16 cellular contexts compared by ENCODE assay signal in the genomic region with DNA sequence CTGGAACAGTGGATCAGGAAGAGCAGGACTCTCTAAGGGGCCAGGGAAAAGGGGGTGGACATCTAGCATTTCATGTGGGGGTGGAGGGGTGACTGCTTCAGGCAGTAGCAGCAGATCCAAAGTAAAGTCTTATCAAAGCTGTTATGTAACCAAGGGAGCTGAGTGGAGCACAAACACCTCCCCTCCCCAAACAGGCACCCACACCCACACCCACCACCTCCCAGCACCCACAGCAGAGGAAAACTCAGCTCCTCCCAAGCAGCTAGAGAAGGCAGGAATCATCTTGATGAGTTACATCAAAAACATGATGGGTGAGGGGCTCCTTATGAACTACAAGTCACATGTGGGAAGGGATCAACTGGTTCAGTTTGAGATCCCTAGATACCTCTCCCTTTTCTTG. TPM values are rescaled to one million over a fixed set of nuclear protein-coding genes. Genes with fewer than 3 reads are reported as not detected.
DNase-seq lines count a peak whose midpoint lies in the region; ATAC-seq and TF ChIP-seq lines count a peak whose summit lies in the region.
"Had no signal": no experiment of that assay in that cellular context is flagged by ENCODE, and none has a peak within 500 bp of the region (broad histone marks: within the 10 kb centered on the region; RNA-seq: fewer than 3 reads in every experiment).

No MANE protein-coding gene starts in this region.

- TF ChIP-seq CTCF in left ventricle myocardium inferior (IDR thresholded peaks at IDR 0.05; ENCODE audit: borderline replicate concordance) (no peak), glutamatergic neuron (IDR thresholded peaks at IDR 0.05; ENCODE audit: partially characterized antibody, unreplicated experiment) (no peak), Peyer's patch (IDR thresholded peaks at IDR 0.05) (no peak)

- H3K4me3 ChIP-seq in left ventricle myocardium inferior, result no peak overlapping the region
- no peak overlapping the region for H3K4me3 ChIP-seq in Peyer's patch

- ATAC-seq in effector memory CD8-positive, alpha-beta T cell (replicated peaks), result no peak

- peak overlapping the region; percentile 71 for H3K27ac Mint-ChIP-seq in glutamatergic neuron (ENCODE audit: unreplicated experiment)
- H3K27ac Mint-ChIP-seq in effector memory CD8-positive, alpha-beta T cell, result no peak overlapping the region
- H3K27ac Mint-ChIP-seq: B cell; CD4-positive, alpha-beta T cell had no signal

- no peak for TF ChIP-seq POLR2A in Peyer's patch (IDR thresholded peaks at IDR 0.05)

- H3K27ac ChIP-seq in left ventricle myocardium inferior (replicated peaks) (no peak overlapping the region), cingulate gyrus (ENCODE audit: low read depth, low read length) (peak overlapping the region; percentile 7), temporal lobe (ENCODE audit: low read depth, low read length) (peak overlapping the region; percentile 59), Peyer's patch (no peak overlapping the region)
- H3K27ac ChIP-seq: HL-60 had no signal

- H3K36me3 ChIP-seq in left ventricle myocardium inferior (no peaks in the 10 kb centered on the region), Peyer's patch (no peaks in the 10 kb centered on the region)

- intact Hi-C loops in cardiac septum (cut with DNase I) (no loop called here), left ventricle myocardium inferior (cut with micrococcal nuclease) (no loop called here)

- H3K4me3 Mint-ChIP-seq in glutamatergic neuron (ENCODE audit: unreplicated experiment), result peak overlapping the region; percentile 48
- H3K4me3 Mint-ChIP-seq in effector memory CD8-positive, alpha-beta T cell, result no peak overlapping the region
- H3K4me3 Mint-ChIP-seq: B cell; CD4-positive, alpha-beta T cell had no signal

- H3K9me3 ChIP-seq in left ventricle myocardium inferior (replicated peaks) (no peaks in the 10 kb centered on the region), Peyer's patch (no peaks in the 10 kb centered on the region)

- no peaks in the 10 kb centered on the region for H3K36me3 Mint-ChIP-seq in glutamatergic neuron (ENCODE audit: unreplicated experiment)
- no peaks in the 10 kb centered on the region for H3K36me3 Mint-ChIP-seq in effector memory CD8-positive, alpha-beta T cell (ENCODE audit: insufficient read depth)

- H3K4me1 Mint-ChIP-seq in glutamatergic neuron (ENCODE audit: low read depth, unreplicated experiment), result peaks cover 32% of the 10 kb centered on the region
- peaks cover 2 to 7% of the 10 kb centered on the region in 2 donors for H3K4me1 Mint-ChIP-seq in effector memory CD8-positive, alpha-beta T cell (ENCODE audit: low read depth in 2 of 2)

- no peaks in the 10 kb centered on the region for H3K9me3 Mint-ChIP-seq in glutamatergic neuron (ENCODE audit: unreplicated experiment)
- no peaks in the 10 kb centered on the region for H3K9me3 Mint-ChIP-seq in effector memory CD8-positive, alpha-beta T cell
- H3K9me3 Mint-ChIP-seq: CD4-positive, alpha-beta T cell had no signal

- H3K4me1 ChIP-seq in left ventricle myocardium inferior, result peaks cover 9% of the 10 kb centered on the region
- H3K4me1 ChIP-seq in Peyer's patch, result no peaks in the 10 kb centered on the region

- H3K27me3 Mint-ChIP-seq in glutamatergic neuron (ENCODE audit: unreplicated experiment), result peaks cover 5% of the 10 kb centered on the region
- H3K27me3 Mint-ChIP-seq in effector memory CD8-positive, alpha-beta T cell, result peaks cover 88 to 97% of the 10 kb centered on the region in 2 donors

- DNase-seq in cardiac septum (ENCODE audit: low spot score) (peak; percentile 66), left ventricle myocardium inferior (no peak), glutamatergic neuron (no peak), Peyer's patch (no peak)
- DNase-seq in stimulated activated naive CD4-positive, alpha-beta T cell treated with Interleukin-2 at 50 U/mL for 16 hours (lab: John Stamatoyannopoulos, UW), result no peak
- no peak for DNase-seq in effector memory CD8-positive, alpha-beta T cell
- DNase-seq: ACHN; C1 segment of cervical spinal cord; CD4-positive, alpha-beta T cell; DMS79; HCEC 1CT had no signal

- H3K27me3 ChIP-seq in left ventricle myocardium inferior (ENCODE audit: low read depth) (peaks cover 97% of the 10 kb centered on the region), Peyer's patch (peaks cover 0 to 22% of the 10 kb centered on the region in 2 donors)

RNA-seq across cellular contexts. Expression of a gene that starts 6.0 kb away (rescaled TPM):
- total RNA-seq in cardiac septum (0.11 TPM), left ventricle myocardium inferior (0.05 TPM), glutamatergic neuron (ENCODE audit: unreplicated experiment) (44.8 TPM), temporal lobe (5.9 TPM), Peyer's patch (under 1 TPM in 2 of 4 donors, not detected in 2; 0.53 to 0.83 TPM)
- total RNA-seq: A172 had no signal

Comparison
In these comparisons a context has a peak if more than half of its experiments do, and no peak if none do; other contexts are left out.
1. H3K27ac ChIP-seq: peak in cingulate gyrus (single experiment) and temporal lobe (single experiment); none in left ventricle myocardium inferior (single experiment) and Peyer's patch (0 of 4).